7 cellular contexts compared by ENCODE assay signal in the genomic region with DNA sequence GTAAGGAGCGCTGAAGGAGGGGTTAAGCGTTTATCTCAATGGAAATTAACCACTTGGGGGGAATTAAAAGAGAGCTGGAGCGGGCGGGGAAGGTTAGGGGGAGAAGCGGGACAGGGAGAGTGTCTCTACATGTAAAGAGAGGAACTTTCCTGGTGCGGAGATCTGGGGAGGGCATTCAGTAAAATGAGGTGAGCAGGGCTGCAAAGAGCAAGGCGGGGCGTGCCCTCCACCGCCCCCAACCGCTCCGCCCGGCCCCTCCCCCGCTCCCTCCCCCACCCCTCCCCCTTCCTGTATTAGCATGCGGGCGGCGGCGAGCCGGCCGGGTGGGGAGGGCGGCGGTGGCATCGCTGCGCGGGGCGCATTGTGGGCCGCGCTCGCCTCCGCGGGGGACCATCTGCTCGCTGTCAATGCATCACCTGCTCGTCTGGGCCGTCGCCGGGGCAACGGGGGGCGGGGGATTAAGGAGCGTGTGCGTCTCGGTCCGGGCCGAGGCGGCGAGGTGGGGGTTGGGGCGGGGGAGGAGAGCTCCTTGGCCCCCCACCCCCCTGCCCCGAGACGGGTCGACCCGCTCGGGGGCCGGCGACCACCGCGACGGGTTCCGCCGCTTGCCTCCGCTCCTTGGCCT.
DNase-seq lines count a peak whose midpoint lies in the region; ATAC-seq and TF ChIP-seq lines count a peak whose summit lies in the region.

No MANE protein-coding gene starts in this region.

- peak; percentile 67 for ATAC-seq in GM19351 (IDR thresholded peaks at IDR 0.05; ENCODE audit: unreplicated experiment)
- ATAC-seq in HG03354 (IDR thresholded peaks at IDR 0.05; ENCODE audit: poor library complexity, severe bottlenecking, unreplicated experiment): peak; percentile 84
- peak; percentile 54 for ATAC-seq in RWPE2 (ENCODE audit: low read depth)

- peaks cover 4% of the 10 kb centered on the region for H3K27me3 Mint-ChIP-seq in activated naive CD8-positive, alpha-beta T cell

- no peaks in the 10 kb centered on the region for H3K4me1 ChIP-seq in RWPE2 (ENCODE audit: insufficient read depth, poor library complexity, severe bottlenecking)

- peak overlapping the region; percentile 20 for H3K4me3 ChIP-seq in RWPE2 (ENCODE audit: severe bottlenecking)

- peaks cover 32% of the 10 kb centered on the region for H3K4me1 Mint-ChIP-seq in activated naive CD8-positive, alpha-beta T cell (ENCODE audit: low read depth)

- no peaks in the 10 kb centered on the region for H3K36me3 ChIP-seq in RWPE2 (ENCODE audit: low read depth)

- DNase-seq in RWPE2 (ENCODE audit: low spot score) (no peak), iPS-NIHi11 (ENCODE audit: low spot score) (peak; percentile 83), ACHN (no peak)
- DNase-seq in stimulated activated CD8-positive, alpha-beta memory T cell treated with anti-CD3 and anti-CD28 coated beads, Interleukin-12 subunit alpha, Interleukin-12 subunit beta, amount 100 ng/mL, for 4 hours (ENCODE audit: low read depth): peak; percentile 53

- peak overlapping the region; percentile 46 for H3K27ac Mint-ChIP-seq in activated naive CD8-positive, alpha-beta T cell

- TF ChIP-seq CTCF in RWPE2 (IDR thresholded peaks at IDR 0.05; ENCODE audit: poor library complexity, severe bottlenecking): no peak

- no peaks in the 10 kb centered on the region for H3K9me3 ChIP-seq in RWPE2 (ENCODE audit: severe bottlenecking)

- H3K27me3 ChIP-seq in RWPE2 (ENCODE audit: insufficient read depth, poor library complexity, severe bottlenecking): peaks cover 19% of the 10 kb centered on the region

- peaks cover 4% of the 10 kb centered on the region for H3K36me3 Mint-ChIP-seq in activated naive CD8-positive, alpha-beta T cell

- no peak overlapping the region for H3K27ac ChIP-seq in RWPE2 (ENCODE audit: poor library complexity, severe bottlenecking)

- in situ Hi-C loops in ACHN (cut with HindIII; ENCODE audit: low pct_ligation_motif_present, low pct_unique_long_range_greater_than_20kb, low sequenced_read_pairs): no loop called here

- H3K9me3 Mint-ChIP-seq in activated naive CD8-positive, alpha-beta T cell (ENCODE audit: low read depth): peaks cover 7% of the 10 kb centered on the region

- H3K4me3 Mint-ChIP-seq in activated naive CD8-positive, alpha-beta T cell: peak overlapping the region; percentile 84

Comparison
In these comparisons a context has a peak if more than half of its experiments do, and no peak if none do; other contexts are left out.
1. DNase-seq: peak in iPS-NIHi11 (single experiment) and stimulated activated CD8-positive, alpha-beta memory T cell treated with anti-CD3 and anti-CD28 coated beads, Interleukin-12 subunit alpha, Interleukin-12 subunit beta, amount 100 ng/mL, for 4 hours (single experiment); none in RWPE2 (single experiment) and ACHN (single experiment).
2. Peak in every context shown above with its lines, with median percentiles within 50 percentile points of each other: ATAC-seq.